9 cellular contexts compared by ENCODE assay signal in genomic region chr10:46911151-46911876, GRCh38. TPM values are rescaled to one million over a fixed set of nuclear protein-coding genes. Genes with fewer than 3 reads are reported as not detected.
DNase-seq lines count a peak whose midpoint lies in the region; ATAC-seq, FAIRE-seq and TF ChIP-seq lines count a peak whose summit lies in the region.
"Not testable (repeated sequence)": the region's sequence is repeated elsewhere in the genome, so short reads cannot be mapped to it uniquely, and the experiment has no call there.
"Had no signal": no experiment of that assay in that cellular context is flagged by ENCODE, and none has a peak within 500 bp of the region (broad histone marks: within the 10 kb centered on the region; RNA-seq: fewer than 3 reads in every experiment).

TSS of gene PTPN20 (plus strand) at chr10:46911428. CDS start at chr10:46932500, 21,072 bp downstream.

- H3K36me3 Mint-ChIP-seq in Calu3 (ENCODE audit: insufficient read depth, unreplicated experiment); activated naive CD8-positive, alpha-beta T cell treated with anti-CD3 and anti-CD28 coated beads for 36 hours: not testable (repeated sequence)

- intact Hi-C loops in Calu3 (cut with micrococcal nuclease; ENCODE audit: unreplicated experiment); endothelial cell of umbilical vein (cut with micrococcal nuclease); posterior cingulate gyrus (cut with DNase I): not testable (repeated sequence)

- not testable (repeated sequence) for TF ChIP-seq EP300 in upper lobe of left lung (IDR thresholded peaks at IDR 0.05)

- DNase-seq in Calu3 (peak; percentile 21), SW480 (ENCODE audit: low spot score) (peak; percentile 14), endothelial cell of umbilical vein (ENCODE audit: low read depth, low spot score) (peak; percentile 1), islet precursor cell (peak; percentile 43), posterior cingulate gyrus (peak in 9 of 10 donors; percentile 10 to 88 (median 24)), upper lobe of left lung (peak; percentile 39 to 90)
- DNase-seq in activated naive CD8-positive, alpha-beta T cell treated with anti-CD3 and anti-CD28 coated beads for 36 hours, result peak; percentile 26

- not testable (repeated sequence) for BruUV-seq in Calu3 (replicated peaks; lab: Mats Ljungman, UMichigan); endothelial cell of umbilical vein (replicated peaks; lab: Mats Ljungman, UMichigan)

- not testable (repeated sequence) for H3K4me1 ChIP-seq in endothelial cell of umbilical vein (ENCODE audit: control insufficient read depth, extremely low read depth, insufficient read depth, low read length); upper lobe of left lung

- H3K4me2 ChIP-seq in endothelial cell of umbilical vein (ENCODE audit: insufficient read depth, low read length), result not testable (repeated sequence)

- H3K27me3 Mint-ChIP-seq in Calu3 (ENCODE audit: unreplicated experiment); activated naive CD8-positive, alpha-beta T cell treated with anti-CD3 and anti-CD28 coated beads for 36 hours: not testable (repeated sequence)

- not testable (repeated sequence) for H3K27ac ChIP-seq in endothelial cell of umbilical vein (ENCODE audit: insufficient read depth, low read depth, low read length); upper lobe of left lung

- CTCF ChIA-PET in Calu3 (lab: Charles Lee); endothelial cell of umbilical vein (lab: Charles Lee): not testable (repeated sequence)

- H3K9ac ChIP-seq in endothelial cell of umbilical vein (replicated peaks; ENCODE audit: extremely low read depth, insufficient read depth, low read length), result not testable (repeated sequence)

- 23 to 30% methylated on average over 13 to 23 of the region's 50 CpGs for WGBS in upper lobe of left lung, 2 donors

- H2AFZ ChIP-seq in endothelial cell of umbilical vein (ENCODE audit: low read depth, low read length), result not testable (repeated sequence)

- not testable (repeated sequence) for TF ChIP-seq POLR2A in endothelial cell of umbilical vein (IDR thresholded peaks at IDR 0.05; ENCODE audit: low read depth, low read length); upper lobe of left lung (IDR thresholded peaks at IDR 0.05)

- H3K9me3 ChIP-seq in endothelial cell of umbilical vein (replicated peaks; ENCODE audit: control insufficient read depth, insufficient read depth, low read length); upper lobe of left lung: not testable (repeated sequence)

- POLR2A ChIA-PET in endothelial cell of umbilical vein (lab: Charles Lee), result not testable (repeated sequence)

- not testable (repeated sequence) for FAIRE-seq in endothelial cell of umbilical vein (lab: Jason Lieb, UNC)

- H3K4me3 Mint-ChIP-seq in Calu3 (ENCODE audit: low read depth, unreplicated experiment), result peak within 1 kb of the TSS; percentile 50
- peak within 1 kb of the TSS; percentile 65 for H3K4me3 Mint-ChIP-seq in activated naive CD8-positive, alpha-beta T cell treated with anti-CD3 and anti-CD28 coated beads for 36 hours

- H3K9me3 Mint-ChIP-seq in Calu3 (ENCODE audit: low read depth, unreplicated experiment); activated naive CD8-positive, alpha-beta T cell treated with anti-CD3 and anti-CD28 coated beads for 36 hours: not testable (repeated sequence)

- not testable (repeated sequence) for H3K4me1 Mint-ChIP-seq in Calu3 (ENCODE audit: low read depth, unreplicated experiment); activated naive CD8-positive, alpha-beta T cell treated with anti-CD3 and anti-CD28 coated beads for 36 hours

- not testable (repeated sequence) for H3K27me3 ChIP-seq in endothelial cell of umbilical vein (ENCODE audit: control insufficient read depth in 2 of 2, insufficient read depth in 2 of 2, low read length in 2 of 2); upper lobe of left lung

- not testable (repeated sequence) for H3K27ac Mint-ChIP-seq in Calu3 (ENCODE audit: unreplicated experiment)
- peak within 1 kb of the TSS; percentile 45 for H3K27ac Mint-ChIP-seq in activated naive CD8-positive, alpha-beta T cell treated with anti-CD3 and anti-CD28 coated beads for 36 hours

- ATAC-seq in HG02642 (IDR thresholded peaks at IDR 0.05; ENCODE audit: poor library complexity, unreplicated experiment), result peak; percentile 80
- peak; percentile 59 to 76 for ATAC-seq in upper lobe of left lung (ENCODE audit: low FRiP score in 2 of 2)

- dilution Hi-C loops in endothelial cell of umbilical vein (cut with MboI; ENCODE audit: extremely low pct_ligation_motif_present, low sequenced_read_pairs), result not testable (repeated sequence)

- not testable (repeated sequence) for H3K36me3 ChIP-seq in endothelial cell of umbilical vein (ENCODE audit: control insufficient read depth in 2 of 2, extremely low read depth in 1 of 2, insufficient read depth in 2 of 2, low read length in 2 of 2); upper lobe of left lung

- H3K4me3 ChIP-seq in endothelial cell of umbilical vein (replicated peaks in 1 of 3; ENCODE audit: insufficient read depth in 1 of 3, low read depth in 1 of 3, low read length in 3 of 3); upper lobe of left lung: not testable (repeated sequence)

- H3K9me1 ChIP-seq in endothelial cell of umbilical vein (replicated peaks; ENCODE audit: control insufficient read depth, extremely low read depth, insufficient read depth, low read length), result not testable (repeated sequence)

- H4K20me1 ChIP-seq in endothelial cell of umbilical vein (replicated peaks; ENCODE audit: control insufficient read depth, extremely low read depth, insufficient read depth, low read length), result not testable (repeated sequence)

- not testable (repeated sequence) for H3K79me2 ChIP-seq in endothelial cell of umbilical vein (ENCODE audit: control insufficient read depth, insufficient read depth, low read length)

- not testable (repeated sequence) for TF ChIP-seq CTCF in Calu3 (IDR thresholded peaks at IDR 0.05; ENCODE audit: unreplicated experiment); endothelial cell of umbilical vein (IDR thresholded peaks at IDR 0.05; ENCODE audit: extremely low read depth in 1 of 2, insufficient read depth in 1 of 2, low read depth in 1 of 2, low read length in 2 of 2); upper lobe of left lung (IDR thresholded peaks at IDR 0.05)

RNA-seq across cellular contexts. Expression of gene PTPN20, which starts in this region (rescaled TPM):
- 5.1 and 7.1 TPM in 2 replicates for total RNA-seq in Calu3 (2022)
- 1 to 10 TPM; 1.8 to 2.6 TPM for total RNA-seq in activated naive CD8-positive, alpha-beta T cell treated with anti-CD3 and anti-CD28 coated beads for 36 hours
- total RNA-seq in endothelial cell of umbilical vein, result 0.27 and 0.39 TPM in 2 replicates
- polyA plus RNA-seq in endothelial cell of umbilical vein, result 0.05 TPM in 1 of 2 replicates, not detected in the other
- 0.05 TPM in 1 of 2 replicates, not detected in the other for polyA plus RNA-seq in endothelial cell of umbilical vein (2011; cell fraction: cytosol; rRNA removed)
- polyA plus RNA-seq in endothelial cell of umbilical vein (2011; cell fraction: nucleus; rRNA removed), result 0.09 and 0.14 TPM in 2 replicates
- not detected in 2 replicates for polyA plus RNA-seq in endothelial cell of umbilical vein (2012)
- polyA minus RNA-seq in endothelial cell of umbilical vein, result 0.13 and 0.32 TPM in 2 replicates
- not detected for polyA minus RNA-seq in endothelial cell of umbilical vein (2011; cell fraction: cytosol; rRNA and poly(A)+ RNA removed)
- not detected in 2 replicates for polyA minus RNA-seq in endothelial cell of umbilical vein (2011; cell fraction: nucleus; rRNA and poly(A)+ RNA removed)
- 10 to 100 TPM in 1 of 6 donors, 1 to 10 TPM in 5; 1.8 to 19.0 (median 3.4) TPM for total RNA-seq in upper lobe of left lung
- total RNA-seq: HepG2 had no signal
- polyA plus RNA-seq: HepG2 had no signal

Comparison
In these comparisons a context has a peak if more than half of its experiments do, and no peak if none do; other contexts are left out.
1. Peak in DNase-seq in endothelial cell of umbilical vein; RNA of the gene not detected or under 1 TPM.
2. DNase-seq: peak in every context shown above with its lines; median percentile 64 in upper lobe of left lung; 43 in islet precursor cell; 26 in activated naive CD8-positive, alpha-beta T cell treated with anti-CD3 and anti-CD28 coated beads for 36 hours; 24 in posterior cingulate gyrus; 21 in Calu3; 14 in SW480; 1 in endothelial cell of umbilical vein.